14 cellular contexts compared by ENCODE assay signal in genomic region chr13:59409211-59409610, GRCh38.
DNase-seq lines count a peak whose midpoint lies in the region; TF ChIP-seq lines count a peak whose summit lies in the region.
"Had no signal": no experiment of that assay in that cellular context is flagged by ENCODE, and none has a peak within 500 bp of the region (broad histone marks: within the 10 kb centered on the region; RNA-seq: fewer than 3 reads in every experiment).

No MANE protein-coding gene starts in this region.

- H3K27me3 Mint-ChIP-seq in brain, result peaks cover 7% of the 10 kb centered on the region
- H3K27me3 Mint-ChIP-seq: activated B cell treated with CpG ODN at 0.5 μM for 24 hours had no signal

- WGBS in testis, 2 donors, result 20 to 25% methylated on average over 2 of the region's 2 CpGs
- 17% methylated on average over 2 of the region's 2 CpGs for WGBS in suprapubic skin

- DNase-seq in NCI-H526 (lab: John Stamatoyannopoulos, UW) (peak; percentile 20 to 25), NCI-H526 treated with DMSO at 0.1 percent for 48 hours (lab: John Stamatoyannopoulos, UW) (no peak), iris pigment epithelial cell (ENCODE audit: low read depth) (peak; percentile 73), testis (peak; percentile 49), foreskin melanocyte (no peak), suprapubic skin (ENCODE audit: low spot score in 2 of 2) (no peak), MG63 (no peak)
- DNase-seq: activated B cell treated with CpG ODN at 0.5 μM for 24 hours; activated gamma-delta T cell treated with Interleukin-2 at 50 U/mL for 16 hours; HFFc6; RPMI8226; stimulated activated CD4-positive, alpha-beta T cell treated with anti-CD3 and anti-CD28 coated beads, Interleukin-4, amount 100 ng/mL, for 24 hours had no signal

- peaks cover 21 to 31% (median 30%) of the 10 kb centered on the region in 5 experiments for H3K9me3 Mint-ChIP-seq in brain

- H3K36me3 Mint-ChIP-seq in brain, result peaks cover 22% of the 10 kb centered on the region

- H3K4me1 Mint-ChIP-seq in brain, result peaks cover 34% of the 10 kb centered on the region
- H3K4me1 Mint-ChIP-seq: activated B cell treated with CpG ODN at 0.5 μM for 24 hours had no signal

- H3K4me1 ChIP-seq in testis (no peaks in the 10 kb centered on the region), suprapubic skin (no peaks in the 10 kb centered on the region)
- H3K4me1 ChIP-seq: tibial nerve had no signal

- H3K36me3 ChIP-seq in testis (ENCODE audit: low read depth, missing control alignments), result no peaks in the 10 kb centered on the region
- no peaks in the 10 kb centered on the region for H3K36me3 ChIP-seq in suprapubic skin
- no peaks in the 10 kb centered on the region for H3K36me3 ChIP-seq in MG63
- H3K36me3 ChIP-seq: tibial nerve had no signal

- intact Hi-C loops in testis (cut with DNase I; ENCODE audit: low total_unique reads), result no loop called here

- H3K27ac ChIP-seq in testis (no peak overlapping the region), suprapubic skin (no peak overlapping the region)
- H3K27ac ChIP-seq: tibial nerve had no signal

- peak overlapping the region in 4 of 5 experiments; percentile 22 to 59 (median 53) for H3K4me3 Mint-ChIP-seq in brain
- H3K4me3 Mint-ChIP-seq: activated B cell treated with CpG ODN at 0.5 μM for 24 hours, HFFc6 had no signal

- TF ChIP-seq CTCF in brain (conservative IDR thresholded peaks at IDR 0.05) (no peak), testis (IDR thresholded peaks at IDR 0.05) (no peak), suprapubic skin (IDR thresholded peaks at IDR 0.05) (no peak)

- H3K9me3 ChIP-seq in testis (no peaks in the 10 kb centered on the region), suprapubic skin (no peaks in the 10 kb centered on the region), MG63 (no peaks in the 10 kb centered on the region)

- no peaks in the 10 kb centered on the region for H3K27me3 ChIP-seq in testis
- no peaks in the 10 kb centered on the region for H3K27me3 ChIP-seq in suprapubic skin
- no peaks in the 10 kb centered on the region for H3K27me3 ChIP-seq in MG63
- H3K27me3 ChIP-seq: tibial nerve had no signal

- H3K27ac Mint-ChIP-seq in brain, result peak overlapping the region; percentile 30 to 92 (median 82)
- H3K27ac Mint-ChIP-seq: activated B cell treated with CpG ODN at 0.5 μM for 24 hours, HFFc6 had no signal

- no peak overlapping the region for H3K4me3 ChIP-seq in testis
- no peak overlapping the region for H3K4me3 ChIP-seq in suprapubic skin
- no peak overlapping the region for H3K4me3 ChIP-seq in MG63
- H3K4me3 ChIP-seq: tibial nerve had no signal

- TF ChIP-seq EP300 in suprapubic skin (IDR thresholded peaks at IDR 0.05), result no peak

- TF ChIP-seq POLR2A in testis (IDR thresholded peaks at IDR 0.05), result no peak
- TF ChIP-seq POLR2A in suprapubic skin (IDR thresholded peaks at IDR 0.05), result no peak

Comparison
In these comparisons a context has a peak if more than half of its experiments do, and no peak if none do; other contexts are left out.
1. DNase-seq: peak in NCI-H526 (2 of 2), iris pigment epithelial cell (single experiment) and testis (single experiment); none in NCI-H526 treated with DMSO at 0.1 percent for 48 hours (single experiment), foreskin melanocyte (single experiment), suprapubic skin (0 of 2) and MG63 (single experiment).